ENCODE assay signal across 8 cellular contexts in genomic region chr21:10271666-10272207, GRCh38.
DNase-seq lines count a peak whose midpoint lies in the region; ATAC-seq and TF ChIP-seq lines count a peak whose summit lies in the region.
"Not testable (repeated sequence)": the region's sequence is repeated elsewhere in the genome, so short reads cannot be mapped to it uniquely, and the experiment has no call there.

No MANE protein-coding gene starts in this region.

- intact Hi-C loops in activated CD4-positive, alpha-beta T cell treated with anti-CD3 and anti-CD28 coated beads for 36 hours (cut with DNase I, micrococcal nuclease); activated naive CD4-positive, alpha-beta T cell treated with anti-CD3 and anti-CD28 coated beads for 36 hours (cut with micrococcal nuclease); vagina (cut with DNase I): not testable (repeated sequence)

- H3K9ac ChIP-seq in HUES64 (ENCODE audit: low read depth, low read length): not testable (repeated sequence)

- TF ChIP-seq CTCF in vagina (IDR thresholded peaks at IDR 0.05): not testable (repeated sequence)

- H3K27me3 Mint-ChIP-seq in activated CD4-positive, alpha-beta T cell treated with anti-CD3 and anti-CD28 coated beads for 36 hours; activated naive CD4-positive, alpha-beta T cell treated with anti-CD3 and anti-CD28 coated beads for 36 hours (ENCODE audit: low read depth): not testable (repeated sequence)

- H3K9me3 Mint-ChIP-seq in activated CD4-positive, alpha-beta T cell treated with anti-CD3 and anti-CD28 coated beads for 36 hours (ENCODE audit: low read depth): peaks cover 12% of the 10 kb centered on the region
- H3K9me3 Mint-ChIP-seq in activated naive CD4-positive, alpha-beta T cell treated with anti-CD3 and anti-CD28 coated beads for 36 hours: peaks cover 11% of the 10 kb centered on the region

- CTCF ChIA-PET in activated CD4-positive, alpha-beta T cell treated with anti-CD3 and anti-CD28 coated beads for 36 hours (lab: Charles Lee); activated naive CD4-positive, alpha-beta T cell treated with anti-CD3 and anti-CD28 coated beads for 36 hours (lab: Charles Lee): not testable (repeated sequence)

- TF ChIP-seq POLR2A in vagina (IDR thresholded peaks at IDR 0.05): not testable (repeated sequence)

- DNase-seq in activated CD4-positive, alpha-beta T cell treated with anti-CD3 and anti-CD28 coated beads for 36 hours: peak; percentile 11
- peak; percentile 6 for DNase-seq in activated naive CD4-positive, alpha-beta T cell treated with anti-CD3 and anti-CD28 coated beads for 36 hours
- DNase-seq in glomerular visceral epithelial cell (ENCODE audit: extremely low spot score) (peak; percentile 0), myocyte (ENCODE audit: low read depth) (peak; percentile 16), vagina (ENCODE audit: extremely low spot score in 2 of 2) (peak; percentile 67 to 88)

- ATAC-seq in GM21528 (IDR thresholded peaks at IDR 0.05; ENCODE audit: low FRiP score, unreplicated experiment) (peak; percentile 46), HG02973 (IDR thresholded peaks at IDR 0.05; ENCODE audit: unreplicated experiment) (peak; percentile 34)
- ATAC-seq in activated CD4-positive, alpha-beta T cell treated with anti-CD3 and anti-CD28 coated beads for 36 hours: peak; percentile 49

- H3K36me3 ChIP-seq in HUES64 (ENCODE audit: insufficient read depth, low read length); vagina: not testable (repeated sequence)

- peaks cover 22% of the 10 kb centered on the region for H3K9me3 ChIP-seq in HUES64 (ENCODE audit: insufficient read depth, low read depth, low read length)
- not testable (repeated sequence) for H3K9me3 ChIP-seq in vagina

- not testable (repeated sequence) for H3K36me3 Mint-ChIP-seq in activated CD4-positive, alpha-beta T cell treated with anti-CD3 and anti-CD28 coated beads for 36 hours (ENCODE audit: low read depth); activated naive CD4-positive, alpha-beta T cell treated with anti-CD3 and anti-CD28 coated beads for 36 hours (ENCODE audit: low read depth)

- H3K4me1 Mint-ChIP-seq in activated CD4-positive, alpha-beta T cell treated with anti-CD3 and anti-CD28 coated beads for 36 hours; activated naive CD4-positive, alpha-beta T cell treated with anti-CD3 and anti-CD28 coated beads for 36 hours (ENCODE audit: low read depth): not testable (repeated sequence)

- H3K4me3 ChIP-seq in HUES64 (ENCODE audit: low read length): peak overlapping the region; percentile 39
- H3K4me3 ChIP-seq in vagina: not testable (repeated sequence)

- not testable (repeated sequence) for H3K27ac ChIP-seq in HUES64 (ENCODE audit: low read depth, low read length); vagina

- H3K4me3 Mint-ChIP-seq in activated CD4-positive, alpha-beta T cell treated with anti-CD3 and anti-CD28 coated beads for 36 hours; activated naive CD4-positive, alpha-beta T cell treated with anti-CD3 and anti-CD28 coated beads for 36 hours: not testable (repeated sequence)

- not testable (repeated sequence) for H3K27ac Mint-ChIP-seq in activated CD4-positive, alpha-beta T cell treated with anti-CD3 and anti-CD28 coated beads for 36 hours; activated naive CD4-positive, alpha-beta T cell treated with anti-CD3 and anti-CD28 coated beads for 36 hours

- not testable (repeated sequence) for H3K27me3 ChIP-seq in HUES64 (ENCODE audit: insufficient read depth, low read length); vagina

- H3K4me1 ChIP-seq in HUES64 (ENCODE audit: insufficient read depth, low read length); vagina: not testable (repeated sequence)

- 91% methylated on average over 3 of the region's 4 CpGs for WGBS in HUES64

- POLR2A ChIA-PET in activated CD4-positive, alpha-beta T cell treated with anti-CD3 and anti-CD28 coated beads for 36 hours (lab: Charles Lee): not testable (repeated sequence)

Comparison
In these comparisons a context has a peak if more than half of its experiments do, and no peak if none do; other contexts are left out.
1. DNase-seq: peak in every context shown above with its lines; median percentile 78 in vagina; 16 in myocyte; 11 in activated CD4-positive, alpha-beta T cell treated with anti-CD3 and anti-CD28 coated beads for 36 hours; 6 in activated naive CD4-positive, alpha-beta T cell treated with anti-CD3 and anti-CD28 coated beads for 36 hours; 0 in glomerular visceral epithelial cell.